In genomic region chr7:156240532-156240931, GRCh38 we compare ENCODE assay signal across 7 cellular contexts.
"Had no signal": no experiment of that assay in that cellular context is flagged by ENCODE, and none has a peak within 500 bp of the region (broad histone marks: within the 10 kb centered on the region; RNA-seq: fewer than 3 reads in every experiment).

No MANE protein-coding gene starts in this region.

- H3K4me3 Mint-ChIP-seq: GM23338, H9, IgD-negative memory B cell had no signal

- H3K27me3 Mint-ChIP-seq: IgD-negative memory B cell had no signal

- H3K27ac Mint-ChIP-seq: GM23338, H9, IgD-negative memory B cell had no signal

- ATAC-seq: GM23338 had no signal

- DNase-seq: H9, HCEC 1CT had no signal

- H2AFZ ChIP-seq: GM23338 had no signal

- H3K9me3 Mint-ChIP-seq: GM23338 had no signal

- H3K4me2 ChIP-seq: GM23338 had no signal

- FAIRE-seq: H1, H54, HTR-8/SVneo had no signal

- H3K4me1 Mint-ChIP-seq: GM23338, H9 had no signal

- H3K4me3 ChIP-seq: GM23338 had no signal
